Comparison of ENCODE assay signal across 1 cellular context in genomic region chr22:20436309-20437252, GRCh38.
A peak's percentile ranks its signal among the peaks of the same experiment; 100 is the strongest.
TF ChIP-seq lines count a peak whose summit lies in the region.

No MANE protein-coding gene starts in this region.

TF ChIP-seq in K562, 482 proteins besides CTCF, POLR2A, EP300 and RAD21 (continued from another document):
- TF ChIP-seq HBP1 (CRISPR knock-in tag; IDR thresholded peaks at IDR 0.05) (peak; percentile 58; the same call in 1 of the 2 replicates), POLR2G (IDR thresholded peaks at IDR 0.05; ENCODE audit: low read depth, low read length) (peak; percentile 31; the same call in 1 of the 2 replicates), MCM7 (IDR thresholded peaks at IDR 0.05) (peak in 1 of 2 experiments; percentile 87; a peak in 1 of 4 replicates), ZNF274 (IDR thresholded peaks at IDR 0.05; ENCODE audit: borderline replicate concordance, low read depth, low read length) (no peak), ETS1 (conservative IDR thresholded peaks at IDR 0.05; ENCODE audit: control insufficient read depth, low read depth, low read length) (0 out of 2 replicates have a peak, but pooled peaks have one; percentile 30), ZNF583 (CRISPR knock-in tag; IDR thresholded peaks at IDR 0.05) (no peak), THRB (CRISPR knock-in tag; conservative IDR thresholded peaks at IDR 0.05) (0 out of 2 replicates have a peak, but pooled peaks have one; percentile 37), TAF15 (IDR thresholded peaks at IDR 0.05; ENCODE audit: low read depth, low read length) (0 out of 2 replicates have a peak, but pooled peaks have one; percentile 15), MCM5 (IDR thresholded peaks at IDR 0.05; ENCODE audit: low read depth) (0 out of 2 replicates have a peak, but pooled peaks have one; percentile 22), HMG20B (CRISPR knock-in tag; IDR thresholded peaks at IDR 0.05) (0 out of 2 replicates have a peak, but pooled peaks have one; percentile 52)
